ENCODE assay signal across 1 cellular context in the genomic region with DNA sequence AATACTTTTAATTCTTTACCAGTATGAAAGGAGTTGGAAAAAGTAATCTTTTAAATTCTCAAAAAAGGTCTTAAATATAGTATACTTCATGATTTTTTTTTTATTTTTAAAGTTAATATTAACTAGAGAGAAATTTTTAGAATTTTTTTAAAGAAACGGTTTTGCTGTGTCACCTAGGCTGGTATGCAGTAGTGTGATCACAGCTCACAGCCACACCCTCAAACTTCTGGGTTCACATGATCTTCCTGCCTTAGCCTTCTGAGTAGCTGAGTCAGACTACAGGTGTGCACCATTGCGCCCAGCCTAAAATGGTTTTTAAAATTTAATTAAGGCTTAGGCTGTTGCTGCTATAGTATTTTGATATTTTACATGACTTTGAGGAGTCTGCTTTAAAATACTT.
TF ChIP-seq lines count a peak whose summit lies in the region.

No MANE protein-coding gene starts in this region.

TF ChIP-seq in HepG2, 621 proteins besides CTCF, POLR2A, EP300 and RAD21:
- no peak for TF ChIP-seq THAP9 (CRISPR knock-in tag; IDR thresholded peaks at IDR 0.05; ENCODE audit: borderline replicate concordance)
- TF ChIP-seq JARID2 (CRISPR knock-in tag; IDR thresholded peaks at IDR 0.05; ENCODE audit: insufficient replicate concordance) = no peak
- no peak for TF ChIP-seq ZNF264 (CRISPR knock-in tag; IDR thresholded peaks at IDR 0.05)
- no peak for TF ChIP-seq ZFYVE20 (CRISPR knock-in tag; IDR thresholded peaks at IDR 0.05; ENCODE audit: borderline replicate concordance, low read depth)
- no peak for TF ChIP-seq ARID3A (IDR thresholded peaks at IDR 0.05; ENCODE audit: low read depth, low read length)
- TF ChIP-seq PTBP1 (IDR thresholded peaks at IDR 0.05; ENCODE audit: low read depth, low read length, poor library complexity, severe bottlenecking) = no peak
- TF ChIP-seq NFE2 (CRISPR knock-in tag; IDR thresholded peaks at IDR 0.05) = peak; percentile 71; the same call in 1 of the 2 replicates
- TF ChIP-seq BCLAF1 (IDR thresholded peaks at IDR 0.05) = no peak
- TF ChIP-seq GABPB1 (CRISPR knock-in tag; IDR thresholded peaks at IDR 0.05) = no peak
- 0 out of 2 replicates have a peak, but pooled peaks have one; percentile 6 for TF ChIP-seq MAFF (IDR thresholded peaks at IDR 0.05; ENCODE audit: low read depth, low read length)
- TF ChIP-seq CREB1 (IDR thresholded peaks at IDR 0.05) = no peak
- TF ChIP-seq CREB1 (CRISPR knock-in tag; IDR thresholded peaks at IDR 0.05) = no peak
- 0 out of 2 replicates have a peak, but pooled peaks have one; percentile 17 for TF ChIP-seq SAP130 (CRISPR knock-in tag; IDR thresholded peaks at IDR 0.05; ENCODE audit: low read depth)
- TF ChIP-seq ZNF430 (CRISPR knock-in tag; IDR thresholded peaks at IDR 0.05) = no peak
- TF ChIP-seq ZNF749 (CRISPR knock-in tag; IDR thresholded peaks at IDR 0.05; ENCODE audit: borderline replicate concordance) = no peak
- TF ChIP-seq TEAD3 (CRISPR knock-in tag; optimal IDR thresholded peaks at IDR 0.05; ENCODE audit: borderline replicate concordance) = peak; percentile 50
- TF ChIP-seq MTERF4 (CRISPR knock-in tag; IDR thresholded peaks at IDR 0.05) = no peak
- TF ChIP-seq NFE2L2 (IDR thresholded peaks at IDR 0.05; ENCODE audit: low read length) = peak; percentile 31; the same call in 1 of the 2 replicates
- TF ChIP-seq TFDP1 (CRISPR knock-in tag; IDR thresholded peaks at IDR 0.05; ENCODE audit: borderline replicate concordance) = no peak
- no peak for TF ChIP-seq PHF20 (CRISPR knock-in tag; IDR thresholded peaks at IDR 0.05)
